ENCODE assay signal across 24 cellular contexts in the genomic region with DNA sequence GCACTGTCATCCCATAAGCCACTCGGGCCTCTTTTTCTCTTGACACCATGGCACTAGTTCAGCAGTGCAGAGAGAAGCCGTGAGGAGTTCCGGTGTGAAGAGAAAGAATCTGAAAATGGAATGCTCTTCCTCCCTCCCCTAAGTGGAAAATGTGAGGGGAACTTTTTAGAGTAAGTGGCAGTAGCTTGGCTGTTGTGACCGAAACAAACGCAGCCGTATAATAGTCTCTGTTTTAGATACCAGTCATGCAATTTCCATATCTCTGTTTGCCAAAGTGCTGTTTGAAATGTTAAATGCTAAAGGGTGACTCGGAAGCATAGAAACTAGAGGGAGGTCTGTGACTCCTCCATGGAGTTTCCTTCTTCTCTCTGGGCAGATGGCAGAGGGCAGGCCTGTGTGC.
"Had no signal": no experiment of that assay in that cellular context is flagged by ENCODE, and none has a peak within 500 bp of the region (broad histone marks: within the 10 kb centered on the region; RNA-seq: fewer than 3 reads in every experiment).

No MANE protein-coding gene starts in this region.

- H3K4me1 ChIP-seq: spleen had no signal

- ATAC-seq: esophagus mucosa, mucosa of descending colon had no signal

- H3K4me1 Mint-ChIP-seq: activated naive CD4-positive, alpha-beta T cell treated with anti-CD3 and anti-CD28 coated beads, Interleukin-2, amount 50 U/mL, for 24 hours had no signal

- FAIRE-seq: endothelial cell of umbilical vein, frontal cortex had no signal

- H3K4me3 Mint-ChIP-seq: activated naive CD4-positive, alpha-beta T cell treated with anti-CD3 and anti-CD28 coated beads, Interleukin-2, amount 50 U/mL, for 24 hours; naive B cell had no signal

- H3K36me3 ChIP-seq: spleen, thoracic aorta had no signal

- H3K9me3 ChIP-seq: mucosa of descending colon, spleen, thoracic aorta had no signal

- H3K4me3 ChIP-seq: mucosa of descending colon, spleen, thoracic aorta had no signal

- H3K27me3 ChIP-seq: spleen had no signal

- H3K36me3 Mint-ChIP-seq: activated naive CD4-positive, alpha-beta T cell treated with anti-CD3 and anti-CD28 coated beads, Interleukin-2, amount 50 U/mL, for 24 hours had no signal

- H3K27me3 Mint-ChIP-seq: activated naive CD4-positive, alpha-beta T cell treated with anti-CD3 and anti-CD28 coated beads, Interleukin-2, amount 50 U/mL, for 24 hours; naive B cell had no signal

- H3K27ac ChIP-seq: spleen, thoracic aorta had no signal

- DNase-seq: activated CD4-positive, alpha-beta T cell treated with anti-CD3 and anti-CD28 coated beads for 1 hour; activated CD4-positive, alpha-beta T cell treated with anti-CD3 and anti-CD28 coated beads, Interleukin-2, amount 50 U/mL, for 1 hour; activated gamma-delta T cell treated with Interleukin-2 at 50 U/mL for 16 hours; activated T-cell treated with anti-CD3 and anti-CD28 coated beads, Interleukin-2, amount 50 U/mL, for 1 hour; aorta; central memory CD4-positive, alpha-beta T cell; dermis blood vessel endothelial cell; effector memory CD4-positive, alpha-beta T cell; head of caudate nucleus; hypothalamus; mesendoderm; mucosa of descending colon; naive B cell; occipital lobe; spleen; stimulated activated CD4-positive, alpha-beta T cell treated with anti-CD3 and anti-CD28 coated beads, Interleukin-4, amount 100 ng/mL, for 1 hour; stimulated activated naive CD4-positive, alpha-beta T cell; T-helper 1 cell had no signal

- H3K9me3 Mint-ChIP-seq: activated naive CD4-positive, alpha-beta T cell treated with anti-CD3 and anti-CD28 coated beads, Interleukin-2, amount 50 U/mL, for 24 hours; naive B cell had no signal

- H3K27ac Mint-ChIP-seq: activated naive CD4-positive, alpha-beta T cell treated with anti-CD3 and anti-CD28 coated beads, Interleukin-2, amount 50 U/mL, for 24 hours; progenitor cell of endocrine pancreas had no signal
